ENCODE assay signal across 19 cellular contexts in genomic region chr13:75324413-75324940, GRCh38.
DNase-seq lines count a peak whose midpoint lies in the region; ATAC-seq, FAIRE-seq and TF ChIP-seq lines count a peak whose summit lies in the region.
"Had no signal": no experiment of that assay in that cellular context is flagged by ENCODE, and none has a peak within 500 bp of the region (broad histone marks: within the 10 kb centered on the region; RNA-seq: fewer than 3 reads in every experiment).

No MANE protein-coding gene starts in this region.

- dilution Hi-C loops in endothelial cell of umbilical vein (cut with MboI; ENCODE audit: extremely low pct_ligation_motif_present, low sequenced_read_pairs) = no loop called here

- peaks cover 19% of the 10 kb centered on the region for H3K36me3 Mint-ChIP-seq in activated CD4-positive, alpha-beta T cell treated with anti-CD3 and anti-CD28 coated beads for 36 hours (ENCODE audit: low read depth)
- peaks cover 4% of the 10 kb centered on the region for H3K36me3 Mint-ChIP-seq in activated CD4-positive, alpha-beta memory T cell treated with anti-CD3 and anti-CD28 coated beads for 36 hours

- no peaks in the 10 kb centered on the region for H3K9me1 ChIP-seq in endothelial cell of umbilical vein (replicated peaks; ENCODE audit: control insufficient read depth, extremely low read depth, insufficient read depth, low read length)

- H3K4me3 ChIP-seq in endothelial cell of umbilical vein (replicated peaks in 1 of 3; ENCODE audit: insufficient read depth in 1 of 3, low read depth in 1 of 3, low read length in 3 of 3) = peak overlapping the region in 2 of 3 experiments; percentile 3 to 44
- no peak overlapping the region for H3K4me3 ChIP-seq in Peyer's patch
- H3K4me3 ChIP-seq: ascending aorta, GM23248, psoas muscle had no signal

- no peaks in the 10 kb centered on the region for H3K27me3 ChIP-seq in endothelial cell of umbilical vein (ENCODE audit: control insufficient read depth in 2 of 2, insufficient read depth in 2 of 2, low read length in 2 of 2)
- H3K27me3 ChIP-seq in Peyer's patch = no peaks in the 10 kb centered on the region
- H3K27me3 ChIP-seq: ascending aorta had no signal

- no TSS peak for BruUV-seq in endothelial cell of umbilical vein (replicated peaks; lab: Mats Ljungman, UMichigan)

- H3K4me3 Mint-ChIP-seq in activated CD4-positive, alpha-beta T cell treated with anti-CD3 and anti-CD28 coated beads for 36 hours = peak overlapping the region; percentile 88
- peak overlapping the region; percentile 89 for H3K4me3 Mint-ChIP-seq in activated CD4-positive, alpha-beta memory T cell treated with anti-CD3 and anti-CD28 coated beads for 36 hours
- H3K4me3 Mint-ChIP-seq: activated B cell treated with CpG ODN at 0.5 μM for 24 hours had no signal

- H3K4me2 ChIP-seq in endothelial cell of umbilical vein (ENCODE audit: insufficient read depth, low read length) = peak overlapping the region; percentile 54

- ATAC-seq in activated CD4-positive, alpha-beta T cell treated with anti-CD3 and anti-CD28 coated beads for 36 hours = no peak
- ATAC-seq: Panc1, psoas muscle, SK-N-SH treated with all-trans-retinoic acid at 6 μM for 48 hours had no signal

- TF ChIP-seq POLR2A in endothelial cell of umbilical vein (IDR thresholded peaks at IDR 0.05; ENCODE audit: low read depth, low read length) (no peak), Peyer's patch (IDR thresholded peaks at IDR 0.05) (no peak)

- FAIRE-seq in endothelial cell of umbilical vein (lab: Jason Lieb, UNC) = no peak

- H3K79me2 ChIP-seq in endothelial cell of umbilical vein (ENCODE audit: control insufficient read depth, insufficient read depth, low read length) = peaks cover 13% of the 10 kb centered on the region

- H3K27ac Mint-ChIP-seq in activated CD4-positive, alpha-beta T cell treated with anti-CD3 and anti-CD28 coated beads for 36 hours = peak overlapping the region; percentile 98
- peak overlapping the region; percentile 95 for H3K27ac Mint-ChIP-seq in activated CD4-positive, alpha-beta memory T cell treated with anti-CD3 and anti-CD28 coated beads for 36 hours
- H3K27ac Mint-ChIP-seq: activated B cell treated with CpG ODN at 0.5 μM for 24 hours had no signal

- intact Hi-C loops in activated CD4-positive, alpha-beta T cell treated with anti-CD3 and anti-CD28 coated beads for 36 hours (cut with DNase I, micrococcal nuclease) = loop anchor here in 1 of 2 experiments (10.0 kb wide), 1 partner anchor 1610 kb away; no protein-coding TSS in a partner anchor
- intact Hi-C loops in activated CD4-positive, alpha-beta memory T cell treated with anti-CD3 and anti-CD28 coated beads for 36 hours (cut with micrococcal nuclease) = loop anchor here (10.0 kb wide), 2 partner anchors 1260 to 1610 kb away; no protein-coding TSS in a partner anchor
- intact Hi-C loops in endothelial cell of umbilical vein (cut with micrococcal nuclease) = no loop called here

- peak overlapping the region; percentile 73 for H3K9ac ChIP-seq in endothelial cell of umbilical vein (replicated peaks; ENCODE audit: extremely low read depth, insufficient read depth, low read length)
- H3K9ac ChIP-seq: GM23248 had no signal

- no peaks in the 10 kb centered on the region for H3K27me3 Mint-ChIP-seq in activated CD4-positive, alpha-beta T cell treated with anti-CD3 and anti-CD28 coated beads for 36 hours
- H3K27me3 Mint-ChIP-seq in activated CD4-positive, alpha-beta memory T cell treated with anti-CD3 and anti-CD28 coated beads for 36 hours = no peaks in the 10 kb centered on the region
- H3K27me3 Mint-ChIP-seq: activated B cell treated with CpG ODN at 0.5 μM for 24 hours had no signal

- peak overlapping the region; percentile 82 for H3K27ac ChIP-seq in endothelial cell of umbilical vein (ENCODE audit: insufficient read depth, low read depth, low read length)
- H3K27ac ChIP-seq in Peyer's patch = no peak overlapping the region
- H3K27ac ChIP-seq: ascending aorta, GM23248, psoas muscle had no signal

- H3K9me3 ChIP-seq in endothelial cell of umbilical vein (replicated peaks; ENCODE audit: control insufficient read depth, insufficient read depth, low read length) = no peaks in the 10 kb centered on the region
- H3K9me3 ChIP-seq in Peyer's patch = no peaks in the 10 kb centered on the region
- H3K9me3 ChIP-seq: ascending aorta, psoas muscle had no signal

- CTCF ChIA-PET in activated CD4-positive, alpha-beta T cell treated with anti-CD3 and anti-CD28 coated beads for 36 hours (lab: Charles Lee) = interaction anchor here (0.8 kb wide), 1 partner anchor 15 kb away, joined by 3 read pairs; no protein-coding TSS in a partner anchor
- CTCF ChIA-PET in activated CD4-positive, alpha-beta memory T cell treated with anti-CD3 and anti-CD28 coated beads for 36 hours (lab: Charles Lee) = interaction anchor here (3.3 kb wide), 1 partner anchor 33 kb away, joined by 18 read pairs; no protein-coding TSS in a partner anchor
- CTCF ChIA-PET in endothelial cell of umbilical vein (lab: Charles Lee) = interaction anchor here (3.6 kb wide), 1 partner anchor 158 kb away, joined by 17 read pairs; the partner anchor contains the start of gene TBC1D4

- H2AFZ ChIP-seq in endothelial cell of umbilical vein (ENCODE audit: low read depth, low read length) = no peak overlapping the region
- H2AFZ ChIP-seq: GM23248 had no signal

- POLR2A ChIA-PET in activated CD4-positive, alpha-beta T cell treated with anti-CD3 and anti-CD28 coated beads for 36 hours (lab: Charles Lee) = no interaction called here
- POLR2A ChIA-PET in activated CD4-positive, alpha-beta memory T cell treated with anti-CD3 and anti-CD28 coated beads for 36 hours (lab: Charles Lee) = no interaction called here
- POLR2A ChIA-PET in endothelial cell of umbilical vein (lab: Charles Lee) = no interaction called here

- no peaks in the 10 kb centered on the region for H3K9me3 Mint-ChIP-seq in activated CD4-positive, alpha-beta T cell treated with anti-CD3 and anti-CD28 coated beads for 36 hours (ENCODE audit: low read depth)
- no peaks in the 10 kb centered on the region for H3K9me3 Mint-ChIP-seq in activated CD4-positive, alpha-beta memory T cell treated with anti-CD3 and anti-CD28 coated beads for 36 hours
- H3K9me3 Mint-ChIP-seq: activated B cell treated with CpG ODN at 0.5 μM for 24 hours had no signal

- peaks cover 47% of the 10 kb centered on the region for H3K4me1 Mint-ChIP-seq in activated CD4-positive, alpha-beta T cell treated with anti-CD3 and anti-CD28 coated beads for 36 hours
- H3K4me1 Mint-ChIP-seq in activated CD4-positive, alpha-beta memory T cell treated with anti-CD3 and anti-CD28 coated beads for 36 hours (ENCODE audit: low read depth) = peaks cover 42% of the 10 kb centered on the region

- H3K4me1 ChIP-seq in endothelial cell of umbilical vein (ENCODE audit: control insufficient read depth, extremely low read depth, insufficient read depth, low read length) (peaks cover 57% of the 10 kb centered on the region), Peyer's patch (no peaks in the 10 kb centered on the region)
- H3K4me1 ChIP-seq: ascending aorta had no signal

- H3K36me3 ChIP-seq in endothelial cell of umbilical vein (ENCODE audit: control insufficient read depth in 2 of 2, extremely low read depth in 1 of 2, insufficient read depth in 2 of 2, low read length in 2 of 2) = peaks cover 0 to 4% of the 10 kb centered on the region in 2 experiments
- H3K36me3 ChIP-seq in Peyer's patch = no peaks in the 10 kb centered on the region
- H3K36me3 ChIP-seq: ascending aorta had no signal

- no peaks in the 10 kb centered on the region for H4K20me1 ChIP-seq in endothelial cell of umbilical vein (replicated peaks; ENCODE audit: control insufficient read depth, extremely low read depth, insufficient read depth, low read length)

- no peak for TF ChIP-seq CTCF in endothelial cell of umbilical vein (IDR thresholded peaks at IDR 0.05; ENCODE audit: extremely low read depth in 1 of 2, insufficient read depth in 1 of 2, low read depth in 1 of 2, low read length in 2 of 2)
- TF ChIP-seq CTCF in Peyer's patch (IDR thresholded peaks at IDR 0.05) = no peak

- no peak for DNase-seq in activated CD4-positive, alpha-beta T cell treated with anti-CD3 and anti-CD28 coated beads for 36 hours
- DNase-seq in activated CD4-positive, alpha-beta T cell treated with anti-CD3 and anti-CD28 coated beads for 48 hours = no peak
- DNase-seq in EH (ENCODE audit: low read depth) (peak; percentile 12), endothelial cell of umbilical vein (ENCODE audit: low read depth, low spot score) (peak; percentile 74), HPDE6-E6E7 (ENCODE audit: extremely low spot score) (no peak), Peyer's patch (no peak), glomerular visceral epithelial cell (ENCODE audit: extremely low spot score) (no peak)
- no peak for DNase-seq in activated CD4-positive, alpha-beta memory T cell treated with anti-CD3 and anti-CD28 coated beads for 36 hours
- DNase-seq: activated B cell treated with CpG ODN at 0.5 μM for 24 hours, C1 segment of cervical spinal cord, DMS79 treated with DMSO at 0.1 percent for 48 hours, GM23248, kidney glomerular epithelial cell, mesenchymal stem cell, NCI-H526, psoas muscle had no signal

TF ChIP-seq in endothelial cell of umbilical vein, 7 proteins besides CTCF, POLR2A, EP300 and RAD21:
- TF ChIP-seq EZH2 (IDR thresholded peaks at IDR 0.05; ENCODE audit: borderline replicate concordance, low read depth, low read length, severe bottlenecking) (no peak), GATA2 (IDR thresholded peaks at IDR 0.05; ENCODE audit: insufficient read depth, insufficient read length, low read depth, low read length) (peak; percentile 33), JUN (IDR thresholded peaks at IDR 0.05; ENCODE audit: borderline replicate concordance, insufficient read depth, insufficient read length, low read depth) (peak; percentile 39), POLR2AphosphoS5 (IDR thresholded peaks at IDR 0.05; ENCODE audit: insufficient read depth, low read depth, low read length) (no peak)

Comparison
In these comparisons a context has a peak if more than half of its experiments do, and no peak if none do; other contexts are left out.
1. DNase-seq: peak in EH (single experiment) and endothelial cell of umbilical vein (single experiment); none in activated CD4-positive, alpha-beta T cell treated with anti-CD3 and anti-CD28 coated beads for 36 hours (single experiment), activated CD4-positive, alpha-beta T cell treated with anti-CD3 and anti-CD28 coated beads for 48 hours (single experiment), activated CD4-positive, alpha-beta memory T cell treated with anti-CD3 and anti-CD28 coated beads for 36 hours (single experiment), HPDE6-E6E7 (single experiment), Peyer's patch (0 of 3) and glomerular visceral epithelial cell (single experiment).
2. H3K4me3 ChIP-seq: peak in endothelial cell of umbilical vein (2 of 3); none in Peyer's patch (0 of 4).